Comparison of ENCODE assay signal across 1 cellular context in genomic region chr2:10042301-10043161, GRCh38.
TF ChIP-seq lines count a peak whose summit lies in the region.

No MANE protein-coding gene starts in this region.

TF ChIP-seq in HepG2, 621 proteins besides CTCF, POLR2A, EP300 and RAD21 (continued from another document and continues in another):
- peak; percentile 7; the same call in 1 of the 2 replicates for TF ChIP-seq DRAP1 (CRISPR knock-in tag; IDR thresholded peaks at IDR 0.05)
- peak; percentile 69 for TF ChIP-seq ZNF687 (CRISPR knock-in tag; IDR thresholded peaks at IDR 0.05)
- peak; percentile 30; the same call in 1 of the 2 replicates for TF ChIP-seq PPARG (CRISPR knock-in tag; conservative IDR thresholded peaks at IDR 0.05)
- TF ChIP-seq NKX3-1 (CRISPR knock-in tag; IDR thresholded peaks at IDR 0.05) = 0 out of 2 replicates have a peak, but pooled peaks have one; percentile 15
- no peak for TF ChIP-seq CHCHD3 (CRISPR knock-in tag; IDR thresholded peaks at IDR 0.05)
- TF ChIP-seq ZBTB40 (IDR thresholded peaks at IDR 0.05) = no peak
- TF ChIP-seq ZBTB40 (CRISPR knock-in tag; IDR thresholded peaks at IDR 0.05) = 0 out of 2 replicates have a peak, but pooled peaks have one; percentile 3
- 0 out of 2 replicates have a peak, but pooled peaks have one; percentile 62 for TF ChIP-seq ZNF44 (CRISPR knock-in tag; IDR thresholded peaks at IDR 0.05)
- TF ChIP-seq ELF4 (CRISPR knock-in tag; IDR thresholded peaks at IDR 0.05; ENCODE audit: borderline replicate concordance) = no peak
- TF ChIP-seq CBX2 (IDR thresholded peaks at IDR 0.05; ENCODE audit: low read depth, low read length) = no peak
- no peak for TF ChIP-seq CBX2 (CRISPR knock-in tag; IDR thresholded peaks at IDR 0.05; ENCODE audit: low read depth)
- TF ChIP-seq MTA1 (CRISPR knock-in tag; IDR thresholded peaks at IDR 0.05; ENCODE audit: borderline replicate concordance) = 0 out of 2 replicates have a peak, but pooled peaks have one; percentile 36
- peak; percentile 64 to 73; a peak in 3 of 4 replicates for TF ChIP-seq NR2F1 (CRISPR knock-in tag; IDR thresholded peaks at IDR 0.05)
- no peak for TF ChIP-seq AHR (CRISPR knock-in tag; IDR thresholded peaks at IDR 0.05)
- no peak for TF ChIP-seq TEF (CRISPR knock-in tag; IDR thresholded peaks at IDR 0.05)
- TF ChIP-seq ZFP62 (CRISPR knock-in tag; IDR thresholded peaks at IDR 0.05) = no peak
- TF ChIP-seq ZNF468 (CRISPR knock-in tag; IDR thresholded peaks at IDR 0.05) = no peak
- TF ChIP-seq NONO (IDR thresholded peaks at IDR 0.05) = no peak
- no peak for TF ChIP-seq NONO (CRISPR knock-in tag; conservative IDR thresholded peaks at IDR 0.05)
- TF ChIP-seq PITX1 (CRISPR knock-in tag; IDR thresholded peaks at IDR 0.05) = peak; percentile 50; the same call in 1 of the 2 replicates
- peak; percentile 49; the same call in 1 of the 2 replicates for TF ChIP-seq NR2F2 (IDR thresholded peaks at IDR 0.05; ENCODE audit: borderline replicate concordance, low read depth)
- TF ChIP-seq SMARCC2 (IDR thresholded peaks at IDR 0.05) = no peak
- TF ChIP-seq ZNF891 (CRISPR knock-in tag; IDR thresholded peaks at IDR 0.05) = peak; percentile 85; the same call in 1 of the 2 replicates
- 0 out of 2 replicates have a peak, but pooled peaks have one; percentile 9 for TF ChIP-seq MED1 (CRISPR knock-in tag; IDR thresholded peaks at IDR 0.05)
- TF ChIP-seq LCORL (IDR thresholded peaks at IDR 0.05) = no peak
- TF ChIP-seq LCORL (CRISPR knock-in tag; IDR thresholded peaks at IDR 0.05) = no peak; the same call in 1 of the 2 replicates
- TF ChIP-seq MXI1 (IDR thresholded peaks at IDR 0.05; ENCODE audit: borderline replicate concordance, low read depth, low read length) = 0 out of 3 replicates have a peak, but pooled peaks have one; percentile 7
- peak; percentile 71 for TF ChIP-seq ZBTB33 (CRISPR knock-in tag; IDR thresholded peaks at IDR 0.05)
- TF ChIP-seq ATRX (CRISPR knock-in tag; IDR thresholded peaks at IDR 0.05; ENCODE audit: borderline replicate concordance) = no peak
- 0 out of 2 replicates have a peak, but pooled peaks have one; percentile 49 for TF ChIP-seq ZNF768 (CRISPR knock-in tag; IDR thresholded peaks at IDR 0.05)
- no peak for TF ChIP-seq ATF4 (CRISPR knock-in tag; IDR thresholded peaks at IDR 0.05)
- TF ChIP-seq ZZZ3 (CRISPR knock-in tag; IDR thresholded peaks at IDR 0.05; ENCODE audit: borderline replicate concordance) = peak; percentile 54; the same call in 1 of the 2 replicates
- TF ChIP-seq ZBTB34 (CRISPR knock-in tag; IDR thresholded peaks at IDR 0.05) = 0 out of 2 replicates have a peak, but pooled peaks have one; percentile 15
- TF ChIP-seq ZC3H4 (CRISPR knock-in tag; IDR thresholded peaks at IDR 0.05; ENCODE audit: borderline replicate concordance) = no peak
- TF ChIP-seq FOXK2 (IDR thresholded peaks at IDR 0.05) = no peak
- 0 out of 2 replicates have a peak, but pooled peaks have one; percentile 41 for TF ChIP-seq IKZF5 (CRISPR knock-in tag; IDR thresholded peaks at IDR 0.05)
- no peak for TF ChIP-seq PRMT3 (CRISPR knock-in tag; IDR thresholded peaks at IDR 0.05; ENCODE audit: borderline replicate concordance, low read depth)
- no peak for TF ChIP-seq CHD4 (IDR thresholded peaks at IDR 0.05; ENCODE audit: borderline replicate concordance, low read length)
- TF ChIP-seq ZNF274 (CRISPR knock-in tag; IDR thresholded peaks at IDR 0.05) = peak; percentile 17; the same call in 1 of the 2 replicates
